Comparison of ENCODE assay signal across 1 cellular context in the genomic region with DNA sequence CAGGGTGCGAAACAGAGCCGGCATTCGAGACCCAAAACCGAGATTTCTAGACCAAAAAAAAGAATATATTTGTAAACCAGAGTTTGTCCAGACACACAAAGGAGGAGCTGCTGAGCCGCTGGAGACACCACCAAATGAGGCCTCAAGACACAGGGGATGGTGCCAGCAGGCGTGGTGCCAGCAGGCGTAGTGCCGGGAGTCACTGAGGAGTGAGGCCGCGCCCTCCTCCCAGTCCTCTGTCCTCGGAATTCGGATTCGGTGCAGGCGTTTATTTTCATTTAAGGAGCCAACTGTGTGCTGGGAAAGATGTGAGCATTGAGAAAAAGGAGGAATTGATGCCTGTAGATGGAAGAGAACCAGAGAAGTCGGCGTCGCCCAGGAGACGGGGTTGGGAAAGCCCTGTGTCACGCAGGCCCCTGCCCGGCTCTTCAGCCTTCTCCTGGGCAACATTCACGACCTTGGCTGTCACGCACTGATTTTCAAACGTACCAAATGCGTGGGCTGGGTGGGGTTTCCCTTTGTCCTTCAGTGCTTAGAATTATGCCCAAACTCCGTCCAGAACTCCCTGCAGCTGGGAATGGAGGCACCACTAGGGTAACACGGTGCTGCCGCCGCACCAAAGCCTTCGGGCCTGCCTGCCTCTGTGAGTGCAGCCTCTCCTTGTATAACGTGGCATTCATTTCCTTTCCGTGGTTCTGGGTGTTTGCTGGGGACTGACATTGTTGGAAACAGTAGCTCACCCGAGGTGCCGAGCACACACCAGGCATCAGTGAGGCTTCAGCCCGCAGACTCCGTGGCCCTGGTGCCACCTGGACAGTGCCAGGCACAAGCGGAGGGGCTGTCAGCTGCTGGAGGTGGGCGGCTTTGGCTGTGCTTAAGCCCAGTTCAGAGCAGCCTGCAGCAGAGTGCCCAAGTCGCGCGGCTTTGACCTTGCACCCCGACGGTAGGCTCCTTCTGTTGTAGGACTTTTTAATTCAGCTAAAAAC.
TF ChIP-seq lines count a peak whose summit lies in the region.

No MANE protein-coding gene starts in this region.

TF ChIP-seq in HepG2, 621 proteins besides CTCF, POLR2A, EP300 and RAD21 (continued from another document):
- TF ChIP-seq MTF2 (CRISPR knock-in tag; IDR thresholded peaks at IDR 0.05; ENCODE audit: borderline replicate concordance) (no peak), ZSCAN25 (CRISPR knock-in tag; IDR thresholded peaks at IDR 0.05) (no peak), REPIN1 (CRISPR knock-in tag; IDR thresholded peaks at IDR 0.05; ENCODE audit: borderline replicate concordance, low read depth) (no peak), ZNF329 (CRISPR knock-in tag; IDR thresholded peaks at IDR 0.05; ENCODE audit: low read depth) (no peak), ZFYVE20 (CRISPR knock-in tag; IDR thresholded peaks at IDR 0.05; ENCODE audit: borderline replicate concordance, low read depth) (no peak), SIN3A (IDR thresholded peaks at IDR 0.05; ENCODE audit: borderline replicate concordance, low read depth, low read length) (no peak), ZNF746 (CRISPR knock-in tag; IDR thresholded peaks at IDR 0.05) (no peak)
- TF ChIP-seq, protein P1, sequence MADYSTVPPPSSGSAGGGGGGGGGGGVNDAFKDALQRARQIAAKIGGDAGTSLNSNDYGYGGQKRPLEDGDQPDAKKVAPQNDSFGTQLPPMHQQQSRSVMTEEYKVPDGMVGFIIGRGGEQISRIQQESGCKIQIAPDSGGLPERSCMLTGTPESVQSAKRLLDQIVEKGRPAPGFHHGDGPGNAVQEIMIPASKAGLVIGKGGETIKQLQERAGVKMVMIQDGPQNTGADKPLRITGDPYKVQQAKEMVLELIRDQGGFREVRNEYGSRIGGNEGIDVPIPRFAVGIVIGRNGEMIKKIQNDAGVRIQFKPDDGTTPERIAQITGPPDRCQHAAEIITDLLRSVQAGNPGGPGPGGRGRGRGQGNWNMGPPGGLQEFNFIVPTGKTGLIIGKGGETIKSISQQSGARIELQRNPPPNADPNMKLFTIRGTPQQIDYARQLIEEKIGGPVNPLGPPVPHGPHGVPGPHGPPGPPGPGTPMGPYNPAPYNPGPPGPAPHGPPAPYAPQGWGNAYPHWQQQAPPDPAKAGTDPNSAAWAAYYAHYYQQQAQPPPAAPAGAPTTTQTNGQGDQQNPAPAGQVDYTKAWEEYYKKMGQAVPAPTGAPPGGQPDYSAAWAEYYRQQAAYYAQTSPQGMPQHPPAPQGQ (CRISPR knock-in tag; IDR thresholded peaks at IDR 0.05; ENCODE audit: borderline replicate concordance): no peak
- TF ChIP-seq, protein P2, sequence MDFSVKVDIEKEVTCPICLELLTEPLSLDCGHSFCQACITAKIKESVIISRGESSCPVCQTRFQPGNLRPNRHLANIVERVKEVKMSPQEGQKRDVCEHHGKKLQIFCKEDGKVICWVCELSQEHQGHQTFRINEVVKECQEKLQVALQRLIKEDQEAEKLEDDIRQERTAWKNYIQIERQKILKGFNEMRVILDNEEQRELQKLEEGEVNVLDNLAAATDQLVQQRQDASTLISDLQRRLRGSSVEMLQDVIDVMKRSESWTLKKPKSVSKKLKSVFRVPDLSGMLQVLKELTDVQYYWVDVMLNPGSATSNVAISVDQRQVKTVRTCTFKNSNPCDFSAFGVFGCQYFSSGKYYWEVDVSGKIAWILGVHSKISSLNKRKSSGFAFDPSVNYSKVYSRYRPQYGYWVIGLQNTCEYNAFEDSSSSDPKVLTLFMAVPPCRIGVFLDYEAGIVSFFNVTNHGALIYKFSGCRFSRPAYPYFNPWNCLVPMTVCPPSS (IDR thresholded peaks at IDR 0.05): no peak
